ENCODE assay signal across 1 cellular context in the genomic region with DNA sequence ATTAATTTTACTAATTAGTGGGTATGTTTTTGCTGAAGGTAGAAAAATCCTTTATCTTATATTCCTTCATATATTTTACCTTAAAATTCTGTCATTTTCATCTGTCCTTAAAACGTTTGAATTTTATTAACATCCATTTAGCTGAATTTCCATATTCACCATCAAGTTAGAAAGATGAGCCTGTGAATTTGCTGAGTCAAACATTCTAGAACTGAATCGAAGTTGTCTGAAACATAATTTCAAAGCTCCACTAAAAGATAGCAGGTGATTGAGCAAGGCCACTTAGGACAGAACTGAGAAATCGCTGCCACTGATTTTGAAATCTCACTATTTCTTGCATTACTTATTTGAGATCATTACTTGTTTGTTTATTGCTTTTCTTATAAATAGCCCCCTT.
A peak's percentile ranks its signal among the peaks of the same experiment; 100 is the strongest.
TF ChIP-seq lines count a peak whose summit lies in the region.

No MANE protein-coding gene starts in this region.

TF ChIP-seq in H1, 55 proteins besides CTCF, POLR2A, EP300 and RAD21 (continued from another document):
- TF ChIP-seq MAFK (IDR thresholded peaks at IDR 0.05; ENCODE audit: low read depth, low read length), result peak; percentile 62
